10 cellular contexts compared by ENCODE assay signal in genomic region chr3:174168538-174169254, GRCh38.
"Had no signal": no experiment of that assay in that cellular context is flagged by ENCODE, and none has a peak within 500 bp of the region (broad histone marks: within the 10 kb centered on the region; RNA-seq: fewer than 3 reads in every experiment).

No MANE protein-coding gene starts in this region.

- H3K27ac ChIP-seq: ascending aorta, heart left ventricle, ovary had no signal

- H3K27me3 ChIP-seq: ascending aorta, heart left ventricle, ovary had no signal

- H3K4me3 ChIP-seq: ascending aorta, heart left ventricle, ovary had no signal

- ATAC-seq: activated CD4-positive, alpha-beta T cell treated with anti-CD3 and anti-CD28 coated beads for 36 hours; activated naive CD8-positive, alpha-beta T cell treated with anti-CD3 and anti-CD28 coated beads, Interleukin-2, amount 50 U/mL, for 24 hours had no signal

- H3K4me1 ChIP-seq: ascending aorta had no signal

- H3K9me3 ChIP-seq: ovary had no signal

- DNase-seq: activated CD4-positive, alpha-beta memory T cell treated with anti-CD3 and anti-CD28 coated beads, Interleukin-2, amount 10 ng/mL, durations not matched to agents 7 days and 5 days; activated CD4-positive, alpha-beta T cell treated with anti-CD3 and anti-CD28 coated beads for 36 hours; activated naive CD4-positive, alpha-beta T cell; activated naive CD8-positive, alpha-beta T cell treated with anti-CD3 and anti-CD28 coated beads, Interleukin-2, amount 50 U/mL, for 24 hours; heart left ventricle; ovary; stimulated activated CD4-positive, alpha-beta T cell treated with anti-CD3 and anti-CD28 coated beads, Interleukin-12 subunit alpha, Interleukin-12 subunit beta, amount 100 ng/mL, for 4 hours; stimulated activated naive CD4-positive, alpha-beta T cell; trophoblast cell had no signal

- H3K36me3 ChIP-seq: ascending aorta, heart left ventricle, ovary had no signal
